ENCODE assay signal across 9 cellular contexts in genomic region chr1:232589809-232590741, GRCh38. TPM values are rescaled to one million over a fixed set of nuclear protein-coding genes. Genes with fewer than 3 reads are reported as not detected.
A peak's percentile ranks its signal among the peaks of the same experiment; 100 is the strongest.
DNase-seq lines count a peak whose midpoint lies in the region; ATAC-seq, FAIRE-seq and TF ChIP-seq lines count a peak whose summit lies in the region.
"Had no signal": no experiment of that assay in that cellular context is flagged by ENCODE, and none has a peak within 500 bp of the region (broad histone marks: within the 10 kb centered on the region; RNA-seq: fewer than 3 reads in every experiment).

No MANE protein-coding gene starts in this region.

- BruUV-seq in Caco-2 (replicated peaks; lab: Mats Ljungman, UMichigan): no TSS peak

- H3K36me3 ChIP-seq in Caco-2 (ENCODE audit: control insufficient read depth, insufficient read depth, low read length): no peaks in the 10 kb centered on the region
- no peaks in the 10 kb centered on the region for H3K36me3 ChIP-seq in small intestine (ENCODE audit: control insufficient read depth in 2 of 2, insufficient read depth in 2 of 2, low read length in 2 of 2)
- no peaks in the 10 kb centered on the region for H3K36me3 ChIP-seq in colonic mucosa

- intact Hi-C loops in CD14-positive monocyte (cut with micrococcal nuclease): loop anchor here in 1 of 2 donors (5.0 kb wide), 1 partner anchor 37 kb away; no protein-coding TSS in a partner anchor
- intact Hi-C loops in Caco-2 (cut with micrococcal nuclease; ENCODE audit: unreplicated experiment): no loop called here
- intact Hi-C loops in colonic mucosa (cut with DNase I): no loop called here

- H3K27me3 Mint-ChIP-seq in CD14-positive monocyte (ENCODE audit: low read depth in 3 of 3) (no peaks in the 10 kb centered on the region), Caco-2 (ENCODE audit: insufficient read depth, unreplicated experiment) (no peaks in the 10 kb centered on the region)
- H3K27me3 Mint-ChIP-seq in natural killer cell treated with Interleukin-12 subunit alpha and Interleukin-12 subunit beta and Interleukin-15 and Interleukin-18, amount 100 ng/mL, for 72 hours: peaks cover 0 to 9% of the 10 kb centered on the region in 2 donors

- H3K4me1 Mint-ChIP-seq in CD14-positive monocyte (peaks cover 37% of the 10 kb centered on the region), Caco-2 (ENCODE audit: low read depth, unreplicated experiment) (peaks cover 7% of the 10 kb centered on the region)
- peaks cover 5 to 10% of the 10 kb centered on the region in 2 donors for H3K4me1 Mint-ChIP-seq in natural killer cell treated with Interleukin-12 subunit alpha and Interleukin-12 subunit beta and Interleukin-15 and Interleukin-18, amount 100 ng/mL, for 72 hours (ENCODE audit: low read depth in 2 of 2)

- H3K27ac Mint-ChIP-seq in CD14-positive monocyte: peak overlapping the region; percentile 86 to 97 (median 91)
- no peak overlapping the region for H3K27ac Mint-ChIP-seq in Caco-2 (ENCODE audit: unreplicated experiment)
- peak overlapping the region in 1 of 2 donors; percentile 40 for H3K27ac Mint-ChIP-seq in natural killer cell treated with Interleukin-12 subunit alpha and Interleukin-12 subunit beta and Interleukin-15 and Interleukin-18, amount 100 ng/mL, for 72 hours

- no peak overlapping the region for H3K4me3 ChIP-seq in Caco-2 (ENCODE audit: low read depth, low read length)
- no peak overlapping the region for H3K4me3 ChIP-seq in small intestine (ENCODE audit: low read depth in 1 of 2, low read length in 2 of 2)
- no peak overlapping the region for H3K4me3 ChIP-seq in colonic mucosa

- no peaks in the 10 kb centered on the region for H3K27me3 ChIP-seq in Caco-2 (replicated peaks; ENCODE audit: control insufficient read depth, insufficient read depth, low read length)
- H3K27me3 ChIP-seq in small intestine (ENCODE audit: control insufficient read depth in 2 of 2, insufficient read depth in 2 of 2, low read length in 2 of 2): no peaks in the 10 kb centered on the region
- H3K27me3 ChIP-seq in colonic mucosa: no peaks in the 10 kb centered on the region

- H3K27ac ChIP-seq in small intestine (ENCODE audit: low read depth in 1 of 2, low read length in 1 of 2) (peak overlapping the region in 1 of 2 donors; percentile 68), colonic mucosa (no peak overlapping the region)

- peaks cover 0 to 8% (median 3%) of the 10 kb centered on the region in 7 donors for H3K9me3 Mint-ChIP-seq in CD14-positive monocyte
- H3K9me3 Mint-ChIP-seq in Caco-2 (ENCODE audit: unreplicated experiment): no peaks in the 10 kb centered on the region
- peaks cover 8% of the 10 kb centered on the region for H3K9me3 Mint-ChIP-seq in natural killer cell treated with Interleukin-12 subunit alpha and Interleukin-12 subunit beta and Interleukin-15 and Interleukin-18, amount 100 ng/mL, for 72 hours

- POLR2A ChIA-PET in Caco-2 (lab: Charles Lee): no interaction called here

- WGBS in small intestine, 3 donors: 68 to 82% (median 72%) methylated on average over 10 of the region's 10 CpGs

- TF ChIP-seq CTCF in CD14-positive monocyte (IDR thresholded peaks at IDR 0.05) (no peak), Caco-2 (IDR thresholded peaks at IDR 0.05; ENCODE audit: insufficient read depth in 1 of 2, low read depth in 1 of 2, low read length in 1 of 2, severe bottlenecking in 1 of 2, unreplicated experiment in 1 of 2) (no peak), colonic mucosa (IDR thresholded peaks at IDR 0.05) (no peak)

- H3K4me3 Mint-ChIP-seq in CD14-positive monocyte (peak overlapping the region; percentile 37 to 84), Caco-2 (ENCODE audit: unreplicated experiment) (no peak overlapping the region)
- H3K4me3 Mint-ChIP-seq in natural killer cell treated with Interleukin-12 subunit alpha and Interleukin-12 subunit beta and Interleukin-15 and Interleukin-18, amount 100 ng/mL, for 72 hours: no peak overlapping the region

- ATAC-seq in GM21528 (IDR thresholded peaks at IDR 0.05; ENCODE audit: low FRiP score, unreplicated experiment): peak; percentile 43
- ATAC-seq in natural killer cell treated with Interleukin-12 subunit alpha and Interleukin-12 subunit beta and Interleukin-15 and Interleukin-18, amount 100 ng/mL, for 72 hours: no peak

- peaks cover 0 to 4% of the 10 kb centered on the region in 2 donors for H3K36me3 Mint-ChIP-seq in CD14-positive monocyte
- no peaks in the 10 kb centered on the region for H3K36me3 Mint-ChIP-seq in Caco-2 (ENCODE audit: insufficient read depth, unreplicated experiment)
- H3K36me3 Mint-ChIP-seq in natural killer cell treated with Interleukin-12 subunit alpha and Interleukin-12 subunit beta and Interleukin-15 and Interleukin-18, amount 100 ng/mL, for 72 hours: peaks cover 14% of the 10 kb centered on the region

- H3K4me1 ChIP-seq in Caco-2 (no peaks in the 10 kb centered on the region), small intestine (ENCODE audit: control insufficient read depth in 2 of 2, insufficient read depth in 1 of 2, low read depth in 1 of 2, low read length in 1 of 2) (peaks cover 0 to 4% of the 10 kb centered on the region in 2 donors), colonic mucosa (no peaks in the 10 kb centered on the region)

- FAIRE-seq in small intestine (lab: Jason Lieb, UNC): no peak

- CTCF ChIA-PET in Caco-2 (lab: Charles Lee): no interaction called here

- no peak for DNase-seq in CD14-positive monocyte (ENCODE audit: low spot score)
- DNase-seq in NOMO-1 treated with DMSO at 0.1 percent for 48 hours (lab: John Stamatoyannopoulos, UW; ENCODE audit: unreplicated experiment): peak; percentile 61
- peak; percentile 74 for DNase-seq in kidney tubule cell (ENCODE audit: low spot score)
- no peak for DNase-seq in Caco-2
- DNase-seq in small intestine: no peak
- DNase-seq in natural killer cell treated with Interleukin-12 subunit alpha and Interleukin-12 subunit beta and Interleukin-15 and Interleukin-18, amount 100 ng/mL, for 72 hours (ENCODE audit: low spot score): no peak
- no peak for DNase-seq in colonic mucosa

- no peaks in the 10 kb centered on the region for H3K9me3 ChIP-seq in Caco-2
- no peaks in the 10 kb centered on the region for H3K9me3 ChIP-seq in small intestine (ENCODE audit: control insufficient read depth, low read depth)
- H3K9me3 ChIP-seq in colonic mucosa: no peaks in the 10 kb centered on the region

- no peak overlapping the region for H3K9ac ChIP-seq in colonic mucosa (ENCODE audit: low read depth in 2 of 2, low read length in 2 of 2)

RNA-seq across cellular contexts. Expression of gene SIPA1L2, which starts 39.9 kb away (rescaled TPM):
- polyA plus RNA-seq in CD14-positive monocyte (1 to 10 TPM in 1 of 2 donors, under 1 TPM in 1; 0.64 to 1.3 TPM), small intestine (10 to 100 TPM in 1 of 3 donors, 1 to 10 TPM in 2; 4.1 to 10.4 (median 4.5) TPM)
- total RNA-seq in Caco-2 (2022) (13.2 and 18.6 TPM in 2 replicates), colonic mucosa (10 to 100 TPM; 53.6 to 64.4 TPM)
- total RNA-seq in natural killer cell treated with Interleukin-12 subunit alpha and Interleukin-12 subunit beta and Interleukin-15 and Interleukin-18, amount 100 ng/mL, for 72 hours: 1 to 10 TPM; 2.4 to 3.7 TPM
- total RNA-seq: G401 had no signal

Comparison
In these comparisons a context has a peak if more than half of its experiments do, and no peak if none do; other contexts are left out.
1. DNase-seq: peak in NOMO-1 treated with DMSO at 0.1 percent for 48 hours (single experiment) and kidney tubule cell (single experiment); none in CD14-positive monocyte (single experiment), Caco-2 (0 of 2), small intestine (single experiment), natural killer cell treated with Interleukin-12 subunit alpha and Interleukin-12 subunit beta and Interleukin-15 and Interleukin-18, amount 100 ng/mL, for 72 hours (single experiment) and colonic mucosa (single experiment).
2. H3K4me3 Mint-ChIP-seq: peak in CD14-positive monocyte (2 of 2); none in Caco-2 (single experiment) and natural killer cell treated with Interleukin-12 subunit alpha and Interleukin-12 subunit beta and Interleukin-15 and Interleukin-18, amount 100 ng/mL, for 72 hours (single experiment).